8 cellular contexts compared by ENCODE assay signal in genomic region chr1:26787706-26788514, GRCh38. TPM values are rescaled to one million over a fixed set of nuclear protein-coding genes. Genes with fewer than 3 reads are reported as not detected.
DNase-seq lines count a peak whose midpoint lies in the region; TF ChIP-seq lines count a peak whose summit lies in the region.

Gene PIGV (plus strand): TSS chr1:26787950. CDS start chr1:26790816, 2,866 bp downstream.

- H3K27ac ChIP-seq in MM.1S (ENCODE audit: low read length) (peak within 1 kb of the TSS; percentile 92), SJCRH30 (peak within 1 kb of the TSS; percentile 77), neutrophil (peak within 1 kb of the TSS; percentile 99), substantia nigra (ENCODE audit: low read depth, low read length, poor library complexity, severe bottlenecking) (peak within 1 kb of the TSS; percentile 100)

- H3K9ac ChIP-seq in ES-I3 (ENCODE audit: low read depth, low read length) (peak within 1 kb of the TSS; percentile 89), MM.1S (ENCODE audit: low read length) (peak within 1 kb of the TSS; percentile 87)

- no peaks in the 10 kb centered on the region for H4K20me1 ChIP-seq in MM.1S (ENCODE audit: insufficient read depth, low read length)

- TF ChIP-seq CTCF in MM.1S (IDR thresholded peaks at IDR 0.05; ENCODE audit: low read length), result no peak
- TF ChIP-seq CTCF in neutrophil (IDR thresholded peaks at IDR 0.05), result peak; percentile 73

- H2AFZ ChIP-seq in MM.1S (ENCODE audit: low read length), result peak within 1 kb of the TSS; percentile 72

- no peaks in the 10 kb centered on the region for H3K9me3 ChIP-seq in ES-I3 (ENCODE audit: control insufficient read depth, insufficient read depth, low read length)
- H3K9me3 ChIP-seq in MM.1S (replicated peaks; ENCODE audit: insufficient read depth, low read length), result no peaks in the 10 kb centered on the region
- H3K9me3 ChIP-seq in SJCRH30 (replicated peaks), result no peaks in the 10 kb centered on the region
- H3K9me3 ChIP-seq in neutrophil, result no peaks in the 10 kb centered on the region

- DNase-seq in H7 (peak; percentile 99), MM.1S (peak; percentile 84), SJCRH30 (peak; percentile 92), activated gamma-delta T cell treated with Interleukin-2 at 50 U/mL for 16 hours (peak; percentile 84), foreskin melanocyte (peak; percentile 82), substantia nigra (lab: John Stamatoyannopoulos, UW) (peak; percentile 55 to 98 (median 89))

- H3K27me3 ChIP-seq in H7 (ENCODE audit: control insufficient read depth, insufficient read depth, low read length), result no peaks in the 10 kb centered on the region
- H3K27me3 ChIP-seq in MM.1S (replicated peaks; ENCODE audit: insufficient read depth, low read length), result no peaks in the 10 kb centered on the region
- H3K27me3 ChIP-seq in SJCRH30, result no peaks in the 10 kb centered on the region
- no peaks in the 10 kb centered on the region for H3K27me3 ChIP-seq in neutrophil

- H3K4me2 ChIP-seq in MM.1S (ENCODE audit: low read depth, low read length), result peak within 1 kb of the TSS; percentile 97

- peak within 1 kb of the TSS; percentile 81 for H3K4me3 ChIP-seq in H7 (ENCODE audit: insufficient read depth, low read depth, low read length)
- peak within 1 kb of the TSS; percentile 91 for H3K4me3 ChIP-seq in MM.1S (ENCODE audit: low read length)
- peak within 1 kb of the TSS; percentile 68 for H3K4me3 ChIP-seq in SJCRH30
- H3K4me3 ChIP-seq in neutrophil (ENCODE audit: low read depth in 1 of 2, low read length in 1 of 2), result peak within 1 kb of the TSS; percentile 84 to 95

- H3K79me2 ChIP-seq in MM.1S (ENCODE audit: low read length), result peaks cover 8% of the 10 kb centered on the region

- no peaks in the 10 kb centered on the region for H3K9me2 ChIP-seq in MM.1S (replicated peaks; ENCODE audit: insufficient read depth, low read length)

- no peaks in the 10 kb centered on the region; the same call in 1 of the 2 replicates for H3K36me3 ChIP-seq in ES-I3 (ENCODE audit: insufficient read depth, low read length)
- H3K36me3 ChIP-seq in H7 (replicated peaks; ENCODE audit: control insufficient read depth, insufficient read depth, low read length), result peaks cover 2% of the 10 kb centered on the region
- no peaks in the 10 kb centered on the region for H3K36me3 ChIP-seq in MM.1S (replicated peaks; ENCODE audit: insufficient read depth, low read length)
- H3K36me3 ChIP-seq in SJCRH30, result peaks cover 8% of the 10 kb centered on the region
- H3K36me3 ChIP-seq in neutrophil, result peaks cover 7% of the 10 kb centered on the region

- peaks cover 54% of the 10 kb centered on the region for H3F3A ChIP-seq in MM.1S (ENCODE audit: insufficient read depth, low read length)

- peaks cover 15% of the 10 kb centered on the region for H3K4me1 ChIP-seq in ES-I3 (ENCODE audit: insufficient read depth, low read length)
- peaks cover 43% of the 10 kb centered on the region for H3K4me1 ChIP-seq in MM.1S (ENCODE audit: low read length)
- peaks cover 26% of the 10 kb centered on the region for H3K4me1 ChIP-seq in SJCRH30
- peaks cover 49 to 65% of the 10 kb centered on the region in 2 experiments for H3K4me1 ChIP-seq in neutrophil (ENCODE audit: control insufficient read depth in 1 of 2, insufficient read depth in 1 of 2, low read depth in 1 of 2, low read length in 1 of 2)

RNA-seq across cellular contexts. Expression of gene PIGV, which starts in this region (rescaled TPM):
- total RNA-seq in H7 (2014; rRNA removed; shearing (Covaris generic)), result 28.3 TPM in 2 replicates
- total RNA-seq in SJCRH30 (2014; rRNA removed; shearing (Covaris generic)), result 5.8 and 6.2 TPM in 2 replicates

Comparison
In these comparisons a context has a peak if more than half of its experiments do, and no peak if none do; other contexts are left out.
1. Peak in every context shown above with its lines: DNase-seq, H3K4me3 ChIP-seq and H3K27ac ChIP-seq.